1 cellular context compared by ENCODE assay signal in genomic region chr5:154386952-154387629, GRCh38.
TF ChIP-seq lines count a peak whose summit lies in the region.

No MANE protein-coding gene starts in this region.

TF ChIP-seq in GM12878, 131 proteins besides CTCF, POLR2A, EP300 and RAD21 (continued from another document):
- TF ChIP-seq ZBTB40 (IDR thresholded peaks at IDR 0.05; ENCODE audit: borderline replicate concordance) (no peak), HDGF (IDR thresholded peaks at IDR 0.05) (no peak), SP1 (IDR thresholded peaks at IDR 0.05; ENCODE audit: low read depth, low read length) (no peak), TBL1XR1 (IDR thresholded peaks at IDR 0.05; ENCODE audit: low read depth, low read length) (no peak), HDAC2 (IDR thresholded peaks at IDR 0.05) (no peak), RBBP5 (conservative IDR thresholded peaks at IDR 0.05) (no peak), NRF1 (conservative IDR thresholded peaks at IDR 0.05; ENCODE audit: low read depth, low read length) (no peak), MEF2B (IDR thresholded peaks at IDR 0.05; ENCODE audit: partially characterized antibody, poor library complexity, severe bottlenecking) (no peak), FOXM1 (IDR thresholded peaks at IDR 0.05; ENCODE audit: low read depth, low read length) (no peak), PAX8 (IDR thresholded peaks at IDR 0.05) (no peak), CBFB (IDR thresholded peaks at IDR 0.05; ENCODE audit: low read depth) (no peak), MXI1 (IDR thresholded peaks at IDR 0.05; ENCODE audit: low read depth, low read length) (no peak), STAT3 (IDR thresholded peaks at IDR 0.05; ENCODE audit: low read depth, low read length) (no peak), EGR1 (IDR thresholded peaks at IDR 0.05; ENCODE audit: borderline replicate concordance in 1 of 2, low read depth in 2 of 2, low read length in 2 of 2) (no peak)
